ENCODE assay signal across 9 cellular contexts in the genomic region with DNA sequence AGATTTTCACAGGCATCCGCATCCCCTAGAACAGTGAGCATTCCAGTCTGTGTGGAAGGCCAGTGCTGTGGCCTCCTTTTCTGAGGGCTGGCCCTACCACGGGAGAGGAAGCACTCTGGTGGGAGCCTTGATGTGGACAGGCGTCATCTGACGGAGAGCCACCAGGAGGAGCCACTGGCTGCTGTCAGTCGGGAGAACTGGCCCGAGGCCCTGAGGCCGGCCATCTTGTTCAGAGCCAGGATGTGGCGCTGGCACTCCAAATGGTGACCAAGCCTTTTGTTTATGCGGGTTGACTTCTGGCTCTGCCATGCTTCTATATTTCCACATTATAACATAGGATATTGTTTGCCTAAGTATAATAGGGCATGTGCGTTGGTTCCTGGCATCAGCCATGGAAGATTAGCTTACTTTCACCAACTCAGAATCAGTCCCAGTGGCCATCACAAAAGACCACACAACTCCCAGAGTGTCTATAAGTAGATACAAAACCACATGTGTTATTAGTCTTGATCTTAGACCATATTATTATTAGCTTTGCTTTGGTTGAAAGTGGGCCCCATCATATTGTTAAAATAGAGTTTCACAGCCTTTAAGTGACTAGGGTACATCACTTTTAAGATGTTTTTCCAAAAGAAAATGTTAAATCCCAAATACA.
DNase-seq lines count a peak whose midpoint lies in the region; ATAC-seq, FAIRE-seq and TF ChIP-seq lines count a peak whose summit lies in the region.
"Had no signal": no experiment of that assay in that cellular context is flagged by ENCODE, and none has a peak within 500 bp of the region (broad histone marks: within the 10 kb centered on the region; RNA-seq: fewer than 3 reads in every experiment).

No MANE protein-coding gene starts in this region.

- peaks cover 5% of the 10 kb centered on the region for H3K36me3 Mint-ChIP-seq in activated CD4-positive, alpha-beta T cell treated with anti-CD3 and anti-CD28 coated beads, Interleukin-2, amount 10 ng/mL, durations not matched to agents 24 days and 14 days (ENCODE audit: low read depth)
- H3K36me3 Mint-ChIP-seq in astrocyte (ENCODE audit: low read depth, unreplicated experiment) (peaks cover 7% of the 10 kb centered on the region), progenitor cell of endocrine pancreas (ENCODE audit: insufficient read depth) (no peaks in the 10 kb centered on the region)
- H3K36me3 Mint-ChIP-seq: activated naive CD4-positive, alpha-beta T cell treated with anti-CD3 and anti-CD28 coated beads, Interleukin-2, amount 50 U/mL, for 24 hours had no signal

- no peak overlapping the region for H3K4me3 Mint-ChIP-seq in activated CD4-positive, alpha-beta T cell treated with anti-CD3 and anti-CD28 coated beads, Interleukin-2, amount 10 ng/mL, durations not matched to agents 24 days and 14 days
- H3K4me3 Mint-ChIP-seq in astrocyte (ENCODE audit: unreplicated experiment) (no peak overlapping the region), progenitor cell of endocrine pancreas (ENCODE audit: low read depth) (no peak overlapping the region)
- H3K4me3 Mint-ChIP-seq: activated naive CD4-positive, alpha-beta T cell treated with anti-CD3 and anti-CD28 coated beads, Interleukin-2, amount 50 U/mL, for 24 hours had no signal

- H4K20me1 ChIP-seq in astrocyte (ENCODE audit: insufficient read depth, low read length), result no peaks in the 10 kb centered on the region

- peak; percentile 72 for DNase-seq in activated CD4-positive, alpha-beta T cell treated with anti-CD3 and anti-CD28 coated beads, Interleukin-2, amount 10 ng/mL, durations not matched to agents 24 days and 14 days
- no peak for DNase-seq in activated CD4-positive, alpha-beta T cell treated with anti-CD3 and anti-CD28 coated beads for 1 hour
- DNase-seq in MG63 (peak; percentile 70), astrocyte (ENCODE audit: low read depth) (no peak), progenitor cell of endocrine pancreas (ENCODE audit: low spot score, unreplicated experiment) (no peak), head of caudate nucleus (no peak)

- H3K9me3 ChIP-seq in MG63, result no peaks in the 10 kb centered on the region
- no peaks in the 10 kb centered on the region for H3K9me3 ChIP-seq in astrocyte (ENCODE audit: insufficient read depth, low read depth, low read length)

- H3K4me1 Mint-ChIP-seq in activated CD4-positive, alpha-beta T cell treated with anti-CD3 and anti-CD28 coated beads, Interleukin-2, amount 10 ng/mL, durations not matched to agents 24 days and 14 days, result peaks cover 61% of the 10 kb centered on the region
- peaks cover 17% of the 10 kb centered on the region for H3K4me1 Mint-ChIP-seq in astrocyte (ENCODE audit: low read depth, unreplicated experiment)
- H3K4me1 Mint-ChIP-seq in progenitor cell of endocrine pancreas (ENCODE audit: low read depth), result no peaks in the 10 kb centered on the region

- H3K27me3 ChIP-seq in MG63 (no peaks in the 10 kb centered on the region), astrocyte (ENCODE audit: insufficient read depth, low read length) (no peaks in the 10 kb centered on the region)

- FAIRE-seq in astrocyte (lab: Jason Lieb, UNC), result no peak

- peaks cover 11% of the 10 kb centered on the region for H3K4me1 ChIP-seq in astrocyte (ENCODE audit: insufficient read depth, low read length)

- H3K9ac ChIP-seq in astrocyte (ENCODE audit: low read length), result no peak overlapping the region

- no peak overlapping the region for H2AFZ ChIP-seq in astrocyte (ENCODE audit: low read depth, low read length)

- H3K27me3 Mint-ChIP-seq in activated CD4-positive, alpha-beta T cell treated with anti-CD3 and anti-CD28 coated beads, Interleukin-2, amount 10 ng/mL, durations not matched to agents 24 days and 14 days, result no peaks in the 10 kb centered on the region
- H3K27me3 Mint-ChIP-seq in astrocyte (ENCODE audit: low read depth, unreplicated experiment), result no peaks in the 10 kb centered on the region
- no peaks in the 10 kb centered on the region for H3K27me3 Mint-ChIP-seq in progenitor cell of endocrine pancreas
- H3K27me3 Mint-ChIP-seq: activated naive CD4-positive, alpha-beta T cell treated with anti-CD3 and anti-CD28 coated beads, Interleukin-2, amount 50 U/mL, for 24 hours had no signal

- no peaks in the 10 kb centered on the region; the same call in 1 of the 2 replicates for H3K36me3 ChIP-seq in MG63
- no peaks in the 10 kb centered on the region for H3K36me3 ChIP-seq in astrocyte (ENCODE audit: insufficient read depth, low read length)

- H3K4me2 ChIP-seq in astrocyte (ENCODE audit: low read length), result no peak overlapping the region

- no peaks in the 10 kb centered on the region for H3K79me2 ChIP-seq in astrocyte (ENCODE audit: insufficient read depth, low read length)

- no peak overlapping the region for H3K27ac Mint-ChIP-seq in activated CD4-positive, alpha-beta T cell treated with anti-CD3 and anti-CD28 coated beads, Interleukin-2, amount 10 ng/mL, durations not matched to agents 24 days and 14 days
- H3K27ac Mint-ChIP-seq in astrocyte (ENCODE audit: unreplicated experiment) (no peak overlapping the region), progenitor cell of endocrine pancreas (no peak overlapping the region)
- H3K27ac Mint-ChIP-seq: activated naive CD4-positive, alpha-beta T cell treated with anti-CD3 and anti-CD28 coated beads, Interleukin-2, amount 50 U/mL, for 24 hours had no signal

- H3K27ac ChIP-seq in astrocyte (ENCODE audit: low read depth, low read length), result no peak overlapping the region

- TF ChIP-seq CTCF in astrocyte (IDR thresholded peaks at IDR 0.05; ENCODE audit: insufficient read depth, low read depth, low read length), result peak; percentile 18
- peak; percentile 37 for TF ChIP-seq CTCF in progenitor cell of endocrine pancreas (IDR thresholded peaks at IDR 0.05; ENCODE audit: unreplicated experiment)

- H3K9me3 Mint-ChIP-seq in activated CD4-positive, alpha-beta T cell treated with anti-CD3 and anti-CD28 coated beads, Interleukin-2, amount 10 ng/mL, durations not matched to agents 24 days and 14 days, result peaks cover 6% of the 10 kb centered on the region
- H3K9me3 Mint-ChIP-seq in astrocyte (ENCODE audit: unreplicated experiment) (no peaks in the 10 kb centered on the region), progenitor cell of endocrine pancreas (ENCODE audit: low read depth) (no peaks in the 10 kb centered on the region)
- H3K9me3 Mint-ChIP-seq: activated naive CD4-positive, alpha-beta T cell treated with anti-CD3 and anti-CD28 coated beads, Interleukin-2, amount 50 U/mL, for 24 hours had no signal

- intact Hi-C loops in activated CD4-positive, alpha-beta T cell treated with anti-CD3 and anti-CD28 coated beads, Interleukin-2, amount 10 ng/mL, durations not matched to agents 24 days and 14 days (cut with micrococcal nuclease), result no loop called here
- intact Hi-C loops in head of caudate nucleus (cut with DNase I), result no loop called here

- H3K4me3 ChIP-seq in MG63, result no peak overlapping the region
- H3K4me3 ChIP-seq in astrocyte (ENCODE audit: insufficient read depth, low read depth, low read length), result no peak overlapping the region

- ATAC-seq in GM21423 (IDR thresholded peaks at IDR 0.05; ENCODE audit: unreplicated experiment) (no peak), GM21381 (IDR thresholded peaks at IDR 0.05; ENCODE audit: unreplicated experiment) (no peak)

Comparison
In these comparisons a context has a peak if more than half of its experiments do, and no peak if none do; other contexts are left out.
1. DNase-seq: peak in activated CD4-positive, alpha-beta T cell treated with anti-CD3 and anti-CD28 coated beads, Interleukin-2, amount 10 ng/mL, durations not matched to agents 24 days and 14 days (single experiment) and MG63 (single experiment); none in activated CD4-positive, alpha-beta T cell treated with anti-CD3 and anti-CD28 coated beads for 1 hour (single experiment), astrocyte (single experiment), progenitor cell of endocrine pancreas (single experiment) and head of caudate nucleus (0 of 42).